8 cellular contexts compared by ENCODE assay signal in genomic region chr17:76383645-76384221, GRCh38. TPM values are rescaled to one million over a fixed set of nuclear protein-coding genes. Genes with fewer than 3 reads are reported as not detected.
A peak's percentile ranks its signal among the peaks of the same experiment; 100 is the strongest.
DNase-seq lines count a peak whose midpoint lies in the region; ATAC-seq, FAIRE-seq and TF ChIP-seq lines count a peak whose summit lies in the region.

No MANE protein-coding gene starts in this region.

- H3K36me3 ChIP-seq in H1 (ENCODE audit: control insufficient read depth in 2 of 4, insufficient read depth in 4 of 4, low read length in 3 of 4) (0 out of 8 replicates have a peak, but pooled peaks cover 0 to under 1% (median 0%) of the 10 kb centered on the region in 4 experiments), mucosa of descending colon (ENCODE audit: low read depth) (no peaks in the 10 kb centered on the region), suprapubic skin (no peaks in the 10 kb centered on the region)

- no peak overlapping the region for H2BK20ac ChIP-seq in H1 (ENCODE audit: low read length)

- no peak overlapping the region for H3K56ac ChIP-seq in H1 (replicated peaks; ENCODE audit: insufficient read length, low read depth, low read length)

- no peak overlapping the region for H3K27ac ChIP-seq in H1 (ENCODE audit: low read depth, low read length)
- peak overlapping the region; percentile 91 for H3K27ac ChIP-seq in suprapubic skin

- H3K79me1 ChIP-seq in H1 (ENCODE audit: low read depth, low read length), result no peaks in the 10 kb centered on the region

- ATAC-seq in GM18867 (IDR thresholded peaks at IDR 0.05; ENCODE audit: unreplicated experiment) (peak; percentile 13), mucosa of descending colon (peak; percentile 42)

- POLR2A ChIA-PET in activated CD4-positive, alpha-beta T cell treated with anti-CD3 and anti-CD28 coated beads, Interleukin-2, amount 10 ng/mL, durations not matched to agents 7 days and 5 days (lab: Charles Lee), result interaction anchor here (0.7 kb wide), 1 partner anchor 384 kb away, joined by 3 read pairs; no protein-coding TSS in a partner anchor
- POLR2A ChIA-PET in H1 (lab: Charles Lee; ENCODE audit: partially characterized antibody), result interaction anchor here (0.7 to 2.5 kb wide), 3 partner anchors 19 to 159 kb away, joined by 3 to 12 read pairs (median 4); partner anchors contain the start of gene PRPSAP1

- no peak overlapping the region for H2BK120ac ChIP-seq in H1 (replicated peaks; ENCODE audit: low read depth, low read length)

- H4K5ac ChIP-seq in H1 (ENCODE audit: insufficient read length, low read depth, low read length), result no peak overlapping the region

- peak overlapping the region; percentile 86 for H3K27ac Mint-ChIP-seq in activated CD4-positive, alpha-beta T cell treated with anti-CD3 and anti-CD28 coated beads, Interleukin-2, amount 10 ng/mL, durations not matched to agents 7 days and 5 days

- WGBS in H1 (ENCODE audit: extremely low coverage in 1 of 2, insufficient coverage in 1 of 2, insufficient read length in 1 of 2, insufficient replicate concordance in 2 of 2, low coverage in 1 of 2, low lambda C conversion rate in 2 of 2, missing lambda C conversion rate in 1 of 2), 2 experiments, result 2% methylated on average over 43 of the region's 58 CpGs; no CpG with 5 or more reads in 1 of the 2 experiments
- 5% methylated on average over 12 of the region's 58 CpGs for WGBS in suprapubic skin

- CTCF ChIA-PET in activated CD4-positive, alpha-beta T cell treated with anti-CD3 and anti-CD28 coated beads, Interleukin-2, amount 10 ng/mL, durations not matched to agents 7 days and 5 days (lab: Charles Lee), result interaction anchor here (0.5 to 4.8 kb wide), 10 partner anchors 7 to 370 kb away, joined by 3 to 59 read pairs (median 6); partner anchors contain the start of gene PRPSAP1
- CTCF ChIA-PET in H1 (lab: Charles Lee; ENCODE audit: partially characterized antibody), result interaction anchor here (1.0 to 28.1 kb wide), 4 partner anchors 14 to 73 kb away, joined by 3 to 635 read pairs (median 117); partner anchors contain the start of gene PRPSAP1

- H3K27me3 ChIP-seq in H1 (replicated peaks in 1 of 4; ENCODE audit: control insufficient read depth in 3 of 4, extremely low read depth in 1 of 4, insufficient read depth in 3 of 4, low read length in 3 of 4), result peaks cover 18 to 47% (median 33%) of the 10 kb centered on the region in 4 experiments; a peak in 6 of 7 replicates
- H3K27me3 ChIP-seq in suprapubic skin, result no peaks in the 10 kb centered on the region

- TF ChIP-seq CTCF in H1 (IDR thresholded peaks at IDR 0.05; ENCODE audit: control extremely low read depth in 1 of 3, insufficient read depth in 1 of 3, low read depth in 1 of 3, low read length in 3 of 3) (no peak), mucosa of descending colon (IDR thresholded peaks at IDR 0.05) (no peak), suprapubic skin (IDR thresholded peaks at IDR 0.05) (peak; percentile 8 to 24)

- H2BK5ac ChIP-seq in H1 (ENCODE audit: low read depth, low read length), result no peak overlapping the region

- peak overlapping the region; percentile 57 for H4K8ac ChIP-seq in H1 (ENCODE audit: extremely low read depth, insufficient read depth, low read length)

- no peak overlapping the region for H4K91ac ChIP-seq in H1 (replicated peaks; ENCODE audit: insufficient read length, low read length)

- peak; percentile 76 for DNase-seq in AG08396 (ENCODE audit: low spot score)
- peak; percentile 64 for DNase-seq in activated CD4-positive, alpha-beta T cell treated with anti-CD3 and anti-CD28 coated beads, Interleukin-2, amount 10 ng/mL, durations not matched to agents 7 days and 5 days
- DNase-seq in H1 (ENCODE audit: low read depth in 1 of 2, low spot score in 2 of 2), result peak in 1 of 2 experiments; percentile 78
- peak; percentile 42 to 67 (median 67) for DNase-seq in mucosa of descending colon
- no peak for DNase-seq in suprapubic skin (ENCODE audit: low spot score in 2 of 2)
- DNase-seq in NCI-H1092 treated with DMSO at 0.1 percent for 48 hours (lab: John Stamatoyannopoulos, UW), result no peak

- H3K4me3 ChIP-seq in H1 (ENCODE audit: extremely low read depth in 1 of 4, insufficient read depth in 2 of 4, low read depth in 3 of 4, low read length in 4 of 4) (peak overlapping the region; percentile 39 to 80 (median 60)), mucosa of descending colon (peak overlapping the region; percentile 19), suprapubic skin (peak overlapping the region; percentile 60)

- peak overlapping the region; percentile 92 to 95 for H3K4me2 ChIP-seq in H1 (ENCODE audit: insufficient read depth in 1 of 2, low read depth in 2 of 2, low read length in 2 of 2)

- no peak overlapping the region for H3K23ac ChIP-seq in H1 (ENCODE audit: insufficient read length)

- H3K4me3 Mint-ChIP-seq in activated CD4-positive, alpha-beta T cell treated with anti-CD3 and anti-CD28 coated beads, Interleukin-2, amount 10 ng/mL, durations not matched to agents 7 days and 5 days, result peak overlapping the region; percentile 79

- peaks cover 2% of the 10 kb centered on the region for H3K27me3 Mint-ChIP-seq in activated CD4-positive, alpha-beta T cell treated with anti-CD3 and anti-CD28 coated beads, Interleukin-2, amount 10 ng/mL, durations not matched to agents 7 days and 5 days

- no peak for TF ChIP-seq EP300 in Ishikawa (IDR thresholded peaks at IDR 0.05; ENCODE audit: borderline replicate concordance)
- TF ChIP-seq EP300 in H1 (IDR thresholded peaks at IDR 0.05; ENCODE audit: borderline replicate concordance in 1 of 2, low read depth in 2 of 2, low read length in 2 of 2), result no peak
- no peak for TF ChIP-seq EP300 in suprapubic skin (IDR thresholded peaks at IDR 0.05)

- H3K18ac ChIP-seq in H1 (ENCODE audit: extremely low read depth, low read length), result no peak overlapping the region; the same call in none of the 2 replicates

- H3K4me1 ChIP-seq in H1 (replicated peaks in 1 of 4; ENCODE audit: control insufficient read depth in 3 of 4, insufficient read depth in 4 of 4, low read length in 3 of 4) (peaks cover 1 to 42% (median 17%) of the 10 kb centered on the region in 4 experiments), mucosa of descending colon (ENCODE audit: low read depth) (peaks cover 28% of the 10 kb centered on the region), suprapubic skin (peaks cover 54% of the 10 kb centered on the region)

- H3K23me2 ChIP-seq in H1 (ENCODE audit: low read depth, low read length), result peaks cover 23% of the 10 kb centered on the region

- no peak overlapping the region for H2AK5ac ChIP-seq in H1 (ENCODE audit: low read depth, low read length)

- no peak overlapping the region for H2BK15ac ChIP-seq in H1 (ENCODE audit: low read length)

- no peaks in the 10 kb centered on the region for H3K79me2 ChIP-seq in H1 (ENCODE audit: control insufficient read depth in 1 of 2, insufficient read depth in 2 of 2, low read length in 2 of 2)

- no peaks in the 10 kb centered on the region for H3K36me3 Mint-ChIP-seq in activated CD4-positive, alpha-beta T cell treated with anti-CD3 and anti-CD28 coated beads, Interleukin-2, amount 10 ng/mL, durations not matched to agents 7 days and 5 days (ENCODE audit: low read depth)

- no peak overlapping the region for H3K4ac ChIP-seq in H1 (replicated peaks; ENCODE audit: insufficient read length, low read depth, low read length)

- H2AFZ ChIP-seq in H1 (ENCODE audit: low read length), result no peak overlapping the region

- no peak for TF ChIP-seq POLR2A in H1 (IDR thresholded peaks at IDR 0.05; ENCODE audit: control extremely low read depth in 1 of 2, low read depth in 2 of 2, low read length in 2 of 2)
- TF ChIP-seq POLR2A in suprapubic skin (IDR thresholded peaks at IDR 0.05), result no peak

- no peak overlapping the region for H3K9ac ChIP-seq in H1 (replicated peaks in 1 of 4; ENCODE audit: extremely low read depth in 1 of 4, low read depth in 3 of 4, low read length in 3 of 4)

- no peak for FAIRE-seq in H1 (lab: Jason Lieb, UNC)

- no peaks in the 10 kb centered on the region for H3K9me3 Mint-ChIP-seq in activated CD4-positive, alpha-beta T cell treated with anti-CD3 and anti-CD28 coated beads, Interleukin-2, amount 10 ng/mL, durations not matched to agents 7 days and 5 days

- peaks cover 0 to 2% of the 10 kb centered on the region in 2 experiments for H4K20me1 ChIP-seq in H1 (replicated peaks in 1 of 2; ENCODE audit: control insufficient read depth in 1 of 2, insufficient read depth in 2 of 2, low read length in 2 of 2)

- TF ChIP-seq RAD21 in Ishikawa (IDR thresholded peaks at IDR 0.05; ENCODE audit: low read depth) (no peak), H1 (IDR thresholded peaks at IDR 0.05 in 1 of 2, conservative IDR thresholded peaks at IDR 0.05 in 1 of 2; ENCODE audit: low read depth in 2 of 2, low read length in 2 of 2) (no peak)

- intact Hi-C loops in mucosa of descending colon (cut with DNase I, micrococcal nuclease), result no loop called here

- no peak overlapping the region for H3K14ac ChIP-seq in H1 (ENCODE audit: insufficient read length)

- H3K4me1 Mint-ChIP-seq in activated CD4-positive, alpha-beta T cell treated with anti-CD3 and anti-CD28 coated beads, Interleukin-2, amount 10 ng/mL, durations not matched to agents 7 days and 5 days, result peaks cover 19% of the 10 kb centered on the region

- H2BK12ac ChIP-seq in H1 (ENCODE audit: low read depth, low read length), result no peak overlapping the region

- H3K9me3 ChIP-seq in H1 (ENCODE audit: insufficient read depth in 2 of 2, low read depth in 1 of 2, low read length in 1 of 2) (no peaks in the 10 kb centered on the region), mucosa of descending colon (no peaks in the 10 kb centered on the region), suprapubic skin (no peaks in the 10 kb centered on the region)

RNA-seq across cellular contexts. Expression of gene SPHK1, which starts 0.7 kb away (rescaled TPM):
- 1 to 10 TPM; 1.4 to 1.6 TPM for total RNA-seq in activated CD4-positive, alpha-beta T cell treated with anti-CD3 and anti-CD28 coated beads, Interleukin-2, amount 10 ng/mL, durations not matched to agents 7 days and 5 days
- 2.4 and 2.6 TPM in 2 replicates for total RNA-seq in H1 (2021; fragmentation: NEBNext Ultra II Directional; extraction: Animal tissue kit (Norgen Biotek cat#: 25700))
- polyA plus RNA-seq in H1 (2011; rRNA removed), result 2.4 and 4.6 TPM in 2 replicates
- polyA plus RNA-seq in H1 (2011; cell fraction: cytosol; rRNA removed), result 4.0 TPM
- polyA plus RNA-seq in H1 (2011; cell fraction: nucleus; rRNA removed), result 6.2 TPM
- polyA plus RNA-seq in H1 (2012, experiment 1 of 2), result 1.3 to 3.1 TPM (median 2.1 TPM) in 4 replicates
- polyA plus RNA-seq in H1 (2012, experiment 2 of 2), result 2.6 TPM
- polyA plus RNA-seq in H1 (2013, experiment 1 of 2), result 1.1 TPM
- 1.2 TPM for polyA plus RNA-seq in H1 (2013, experiment 2 of 2)
- 0.60 and 0.66 TPM in 2 replicates for polyA minus RNA-seq in H1 (2011; rRNA and poly(A)+ RNA removed)
- polyA minus RNA-seq in H1 (2011; cell fraction: cytosol; rRNA and poly(A)+ RNA removed), result not detected
- polyA minus RNA-seq in H1 (2011; cell fraction: nucleus; rRNA and poly(A)+ RNA removed), result 0.50 TPM
- total RNA-seq in mucosa of descending colon (1 to 10 TPM; 1.2 to 5.7 (median 3.3) TPM), suprapubic skin (10 to 100 TPM; 10.5 to 17.9 (median 12.5) TPM)

RNA-seq across cellular contexts. Expression of gene PRPSAP1, which starts 30.0 kb away (rescaled TPM):
- 10 to 100 TPM; 58.7 to 63.0 TPM for total RNA-seq in activated CD4-positive, alpha-beta T cell treated with anti-CD3 and anti-CD28 coated beads, Interleukin-2, amount 10 ng/mL, durations not matched to agents 7 days and 5 days
- total RNA-seq in H1 (2021; fragmentation: NEBNext Ultra II Directional; extraction: Animal tissue kit (Norgen Biotek cat#: 25700)), result 42.8 and 54.2 TPM in 2 replicates
- 32.0 and 42.5 TPM in 2 replicates for polyA plus RNA-seq in H1 (2011; rRNA removed)
- polyA plus RNA-seq in H1 (2011; cell fraction: cytosol; rRNA removed), result 51.3 TPM
- 44.8 TPM for polyA plus RNA-seq in H1 (2011; cell fraction: nucleus; rRNA removed)
- 35.8 to 39.2 TPM (median 37.3 TPM) in 4 replicates for polyA plus RNA-seq in H1 (2012, experiment 1 of 2)
- polyA plus RNA-seq in H1 (2012, experiment 2 of 2), result 24.0 TPM
- 23.9 TPM for polyA plus RNA-seq in H1 (2013, experiment 1 of 2)
- polyA plus RNA-seq in H1 (2013, experiment 2 of 2), result 22.1 TPM
- 74.0 and 76.2 TPM in 2 replicates for polyA minus RNA-seq in H1 (2011; rRNA and poly(A)+ RNA removed)
- 30.1 TPM for polyA minus RNA-seq in H1 (2011; cell fraction: cytosol; rRNA and poly(A)+ RNA removed)
- polyA minus RNA-seq in H1 (2011; cell fraction: nucleus; rRNA and poly(A)+ RNA removed), result 37.5 TPM
- total RNA-seq in mucosa of descending colon (10 to 100 TPM; 45.3 to 63.0 (median 61.4) TPM), suprapubic skin (10 to 100 TPM; 47.3 to 83.9 (median 63.8) TPM)

Comparison
In these comparisons a context has a peak if more than half of its experiments do, and no peak if none do; other contexts are left out.
1. DNase-seq: peak in AG08396 (single experiment), activated CD4-positive, alpha-beta T cell treated with anti-CD3 and anti-CD28 coated beads, Interleukin-2, amount 10 ng/mL, durations not matched to agents 7 days and 5 days (single experiment) and mucosa of descending colon (3 of 3); none in suprapubic skin (0 of 2) and NCI-H1092 treated with DMSO at 0.1 percent for 48 hours (single experiment).
2. CTCF ChIP-seq: peak in suprapubic skin (2 of 2); none in H1 (0 of 3) and mucosa of descending colon (single experiment).
3. Peak in every context shown above with its lines, with median percentiles within 50 percentile points of each other: H3K4me3 ChIP-seq.